Comparison of ENCODE assay signal across 21 cellular contexts in genomic region chr1:224884428-224884827, GRCh38. TPM values are rescaled to one million over a fixed set of nuclear protein-coding genes. Genes with fewer than 3 reads are reported as not detected.
A peak's percentile ranks its signal among the peaks of the same experiment; 100 is the strongest.
DNase-seq lines count a peak whose midpoint lies in the region; ATAC-seq and TF ChIP-seq lines count a peak whose summit lies in the region.
"Had no signal": no experiment of that assay in that cellular context is flagged by ENCODE, and none has a peak within 500 bp of the region (broad histone marks: within the 10 kb centered on the region; RNA-seq: fewer than 3 reads in every experiment).

No MANE protein-coding gene starts in this region.

- H3K4me3 ChIP-seq in AG04449 (ENCODE audit: low read depth, low read length) (no peak overlapping the region), HUES48 (ENCODE audit: low read depth, low read length) (no peak overlapping the region)
- H3K4me3 ChIP-seq: dorsolateral prefrontal cortex, esophagus squamous epithelium, right atrium auricular region, testis had no signal

- DNase-seq in AG04449 (ENCODE audit: low read depth, low spot score) (peak; percentile 31), T1000 (lab: John Stamatoyannopoulos, UW) (peak; percentile 56), left colon (peak in 1 of 2 donors; percentile 28), SKM-1 (lab: John Stamatoyannopoulos, UW; ENCODE audit: unreplicated experiment) (no peak), NCI-H1048 (lab: John Stamatoyannopoulos, UW) (no peak)
- DNase-seq in stimulated activated CD4-positive, alpha-beta T cell treated with anti-CD3 and anti-CD28 coated beads, Interleukin-1b, Interleukin-23, amount 100 ng/mL, for 48 hours = no peak
- DNase-seq: ACHN; activated naive CD4-positive, alpha-beta T cell treated with Interleukin-2 at 50 U/mL for 16 hours; dorsolateral prefrontal cortex; esophagus squamous epithelium; hypothalamus; Karpas-422; NCI-H1694 treated with DMSO at 0.1 percent for 48 hours; NCI-H82; testis had no signal

- H3K9ac ChIP-seq in HUES48 (ENCODE audit: low read depth, low read length) = no peak overlapping the region

- CTCF ChIA-PET in AG04449 (lab: Yijun Ruan, JAX) = interaction anchor here (0.9 to 1.6 kb wide), 3 partner anchors 9 to 33 kb away, joined by 3 to 6 read pairs (median 4); no protein-coding TSS in a partner anchor

- TF ChIP-seq CTCF in AG04449 (IDR thresholded peaks at IDR 0.05; ENCODE audit: insufficient read depth, low read length, missing control alignments) = no peak

- H3K9me3 ChIP-seq in HUES48 (ENCODE audit: control insufficient read depth, insufficient read depth, low read length) = peaks cover 19% of the 10 kb centered on the region
- H3K9me3 ChIP-seq: right atrium auricular region, testis had no signal

- H3K27me3 ChIP-seq in HUES48 (ENCODE audit: control insufficient read depth, insufficient read depth, low read length) = no peaks in the 10 kb centered on the region
- H3K27me3 ChIP-seq: dorsolateral prefrontal cortex, esophagus squamous epithelium, right atrium auricular region, testis had no signal

- no peaks in the 10 kb centered on the region for H3K36me3 ChIP-seq in HUES48 (ENCODE audit: control insufficient read depth, insufficient read depth, low read length)
- H3K36me3 ChIP-seq: esophagus squamous epithelium, right atrium auricular region had no signal

- intact Hi-C loops in left colon (cut with DNase I, micrococcal nuclease) = no loop called here

- ATAC-seq in left colon (peak; percentile 98), GM21825 (IDR thresholded peaks at IDR 0.05; ENCODE audit: unreplicated experiment) (no peak)
- ATAC-seq: natural killer cell treated with Interleukin-12 subunit alpha and Interleukin-12 subunit beta and Interleukin-15 and Interleukin-18, amount 100 ng/mL, for 72 hours had no signal

- H3K4me1 ChIP-seq in HUES48 (ENCODE audit: control insufficient read depth, insufficient read depth, low read length) = peaks cover 42% of the 10 kb centered on the region
- H3K4me1 ChIP-seq: esophagus squamous epithelium, right atrium auricular region, testis had no signal

- POLR2A ChIA-PET in AG04449 (lab: Yijun Ruan, JAX) = no interaction called here

- peak overlapping the region; percentile 69 for H3K27ac ChIP-seq in HUES48 (ENCODE audit: low read depth, low read length)
- H3K27ac ChIP-seq: dorsolateral prefrontal cortex, esophagus squamous epithelium, right atrium auricular region, RWPE1, testis had no signal

RNA-seq across cellular contexts. Expression of gene DNAH14, which starts 45.0 kb away (rescaled TPM):
- total RNA-seq in left colon = 10 to 100 TPM in 1 of 2 donors, 1 to 10 TPM in 1; 7.2 to 12.3 TPM
- total RNA-seq: H4 had no signal

Comparison
In these comparisons a context has a peak if more than half of its experiments do, and no peak if none do; other contexts are left out.
1. DNase-seq: peak in AG04449 (single experiment) and T1000 (single experiment); none in SKM-1 (single experiment), stimulated activated CD4-positive, alpha-beta T cell treated with anti-CD3 and anti-CD28 coated beads, Interleukin-1b, Interleukin-23, amount 100 ng/mL, for 48 hours (single experiment) and NCI-H1048 (single experiment).